22 cellular contexts compared by ENCODE assay signal in the genomic region with DNA sequence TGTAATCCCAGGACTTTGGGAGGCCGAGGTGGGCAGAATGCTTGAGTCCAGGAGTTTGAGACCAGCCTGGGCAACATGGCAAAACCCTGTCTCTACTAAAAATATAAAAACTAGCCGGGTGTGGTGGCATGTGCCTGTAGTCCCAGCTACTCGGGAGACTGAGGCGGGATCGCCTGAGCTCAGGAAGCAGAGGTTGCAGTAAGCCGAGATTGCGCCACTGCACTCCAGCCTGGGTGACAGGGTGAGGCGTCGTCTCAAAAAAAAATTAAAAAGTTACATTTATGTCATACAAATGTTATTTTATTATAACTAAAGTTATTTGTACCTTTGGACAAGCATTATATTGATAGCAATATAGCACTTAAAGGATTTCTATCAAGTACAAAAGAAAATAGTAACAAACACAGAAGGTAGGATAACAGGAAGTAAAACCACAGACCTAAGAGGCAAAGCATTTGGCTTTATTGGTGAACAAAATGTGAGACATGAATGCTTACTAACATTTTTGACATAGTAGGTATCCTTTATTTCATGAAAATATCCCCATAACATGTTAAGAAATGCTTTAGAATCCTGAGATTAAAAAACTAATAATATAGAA.
"Had no signal": no experiment of that assay in that cellular context is flagged by ENCODE, and none has a peak within 500 bp of the region (broad histone marks: within the 10 kb centered on the region; RNA-seq: fewer than 3 reads in every experiment).

No MANE protein-coding gene starts in this region.

- H3K36me3 ChIP-seq: breast epithelium, colonic mucosa had no signal

- H3K27ac ChIP-seq: adrenal gland, breast epithelium, colonic mucosa, esophagus squamous epithelium, heart right ventricle, lower lobe of right lung, thyroid gland had no signal

- H3K9me3 ChIP-seq: adrenal gland, breast epithelium, colonic mucosa, esophagus squamous epithelium, heart right ventricle, lower lobe of right lung, thyroid gland had no signal

- H3K4me3 ChIP-seq: adrenal gland, breast epithelium, colonic mucosa, esophagus squamous epithelium, heart right ventricle, lower lobe of right lung, thyroid gland had no signal

- H3K27me3 ChIP-seq: adrenal gland, breast epithelium, colonic mucosa, esophagus squamous epithelium, heart right ventricle, thyroid gland had no signal

- H3K9me3 Mint-ChIP-seq: activated T-cell treated with anti-CD3 and anti-CD28 coated beads, Interleukin-2, amount 50 U/mL, for 4 hours; activated T-helper 2 cell treated with anti-CD3 and anti-CD28 coated beads, Interferon-gamma antibody, Interleukin-2, Interleukin-4, amounts not matched to agents 10 μg/mL and 5 μg/mL and 100 μg/mL, durations not matched to agents 14 hours and 24 hours and 36 hours; central memory CD8-positive, alpha-beta T cell; naive B cell; stimulated activated naive CD8-positive, alpha-beta T cell treated with anti-CD3 and anti-CD28 coated beads, Interleukin-15, Interleukin-2, amounts not matched to agents 100 ng/mL and 50 ng/mL, for 24 hours; T-helper 2 cell treated with Interferon-gamma antibody and Interleukin-4, amounts not matched to agents 5 μg/mL and 100 μg/mL, for 36 hours; WTC11 had no signal

- DNase-seq: activated CD4-positive, alpha-beta T cell treated with anti-CD3 and anti-CD28 coated beads, Interleukin-2, amount 50 U/mL, for 48 hours; activated CD8-positive, alpha-beta memory T cell treated with anti-CD3 and anti-CD28 coated beads, Interleukin-2, amount 50 U/mL, for 48 hours; activated naive CD4-positive, alpha-beta T cell; activated T-cell treated with anti-CD3 and anti-CD28 coated beads, Interleukin-2, amount 50 U/mL, for 4 hours; adrenal gland; colonic mucosa; esophagus squamous epithelium; heart right ventricle; kidney; lower lobe of right lung; naive B cell; nucleus accumbens; stimulated activated CD4-positive, alpha-beta T cell treated with anti-CD3 and anti-CD28 coated beads, Interleukin-1b, Interleukin-23, amount 100 ng/mL, for 48 hours; substantia nigra; thyroid gland had no signal

- H3K4me1 ChIP-seq: breast epithelium, colonic mucosa, esophagus squamous epithelium, thyroid gland had no signal

- H3K4me1 Mint-ChIP-seq: central memory CD8-positive, alpha-beta T cell; naive B cell; WTC11 had no signal

- H3K27me3 Mint-ChIP-seq: activated naive CD8-positive, alpha-beta T cell; central memory CD8-positive, alpha-beta T cell; naive B cell; stimulated activated naive CD8-positive, alpha-beta T cell treated with anti-CD3 and anti-CD28 coated beads, Interleukin-15, Interleukin-2, amounts not matched to agents 100 ng/mL and 50 ng/mL, for 24 hours had no signal

- H3K27ac Mint-ChIP-seq: activated T-helper 2 cell treated with anti-CD3 and anti-CD28 coated beads, Interferon-gamma antibody, Interleukin-2, Interleukin-4, amounts not matched to agents 10 μg/mL and 5 μg/mL and 100 μg/mL, durations not matched to agents 14 hours and 24 hours and 36 hours; stimulated activated naive CD8-positive, alpha-beta T cell treated with anti-CD3 and anti-CD28 coated beads, Interleukin-15, Interleukin-2, amounts not matched to agents 100 ng/mL and 50 ng/mL, for 24 hours; T-helper 2 cell treated with Interferon-gamma antibody and Interleukin-4, amounts not matched to agents 5 μg/mL and 100 μg/mL, for 36 hours; WTC11 had no signal

- ATAC-seq: activated T-cell treated with anti-CD3 and anti-CD28 coated beads, Interleukin-2, amount 50 U/mL, for 4 hours; heart right ventricle; lower lobe of right lung; WTC11 had no signal

- H3K4me3 Mint-ChIP-seq: activated naive CD8-positive, alpha-beta T cell; activated T-cell treated with anti-CD3 and anti-CD28 coated beads, Interleukin-2, amount 50 U/mL, for 4 hours; central memory CD8-positive, alpha-beta T cell; naive B cell; stimulated activated naive CD8-positive, alpha-beta T cell treated with anti-CD3 and anti-CD28 coated beads, Interleukin-15, Interleukin-2, amounts not matched to agents 100 ng/mL and 50 ng/mL, for 24 hours; T-helper 2 cell treated with Interferon-gamma antibody and Interleukin-4, amounts not matched to agents 5 μg/mL and 100 μg/mL, for 36 hours; WTC11 had no signal
